ENCODE assay signal across 1 cellular context in the genomic region with DNA sequence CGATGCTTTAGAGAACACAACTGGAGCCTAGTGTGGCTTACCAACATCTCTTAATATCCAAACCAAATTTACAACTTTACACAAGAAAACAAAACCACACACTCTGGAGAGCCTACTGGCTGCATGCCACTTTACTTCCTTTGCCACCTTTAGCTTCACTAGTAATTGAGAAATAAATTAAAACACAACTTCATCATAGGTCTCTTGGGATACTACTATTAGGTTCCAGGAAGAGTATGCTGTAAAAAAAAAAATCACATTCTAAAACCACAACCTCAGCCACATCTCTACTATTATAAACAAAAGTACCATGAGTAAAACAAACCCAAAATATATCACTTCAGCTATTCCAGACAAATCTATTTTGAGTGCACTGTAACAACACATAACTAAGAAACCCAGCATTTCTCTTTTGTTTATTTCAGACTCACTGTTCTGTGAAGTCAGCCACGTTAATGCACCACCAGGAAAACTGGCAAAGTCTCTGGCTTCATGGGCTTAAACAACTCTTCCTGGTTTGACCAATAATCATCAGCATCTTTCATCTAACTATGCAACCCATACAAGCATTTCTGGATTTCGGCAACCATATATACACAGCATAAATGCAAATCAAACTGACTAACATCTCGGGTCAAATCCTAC.
TF ChIP-seq lines count a peak whose summit lies in the region.

No MANE protein-coding gene starts in this region.

TF ChIP-seq in WTC11, 78 proteins besides CTCF, POLR2A, EP300 and RAD21 (continued from another document):
- TF ChIP-seq, protein P1, sequence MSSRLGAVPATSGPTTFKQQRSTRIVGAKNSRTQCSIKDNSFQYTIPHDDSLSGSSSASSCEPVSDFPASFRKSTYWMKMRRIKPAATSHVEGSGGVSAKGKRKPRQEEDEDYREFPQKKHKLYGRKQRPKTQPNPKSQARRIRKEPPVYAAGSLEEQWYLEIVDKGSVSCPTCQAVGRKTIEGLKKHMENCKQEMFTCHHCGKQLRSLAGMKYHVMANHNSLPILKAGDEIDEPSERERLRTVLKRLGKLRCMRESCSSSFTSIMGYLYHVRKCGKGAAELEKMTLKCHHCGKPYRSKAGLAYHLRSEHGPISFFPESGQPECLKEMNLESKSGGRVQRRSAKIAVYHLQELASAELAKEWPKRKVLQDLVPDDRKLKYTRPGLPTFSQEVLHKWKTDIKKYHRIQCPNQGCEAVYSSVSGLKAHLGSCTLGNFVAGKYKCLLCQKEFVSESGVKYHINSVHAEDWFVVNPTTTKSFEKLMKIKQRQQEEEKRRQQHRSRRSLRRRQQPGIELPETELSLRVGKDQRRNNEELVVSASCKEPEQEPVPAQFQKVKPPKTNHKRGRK (CRISPR knock-in tag; IDR thresholded peaks at IDR 0.05; ENCODE audit: borderline replicate concordance), result no peak
- TF ChIP-seq, protein P2, sequence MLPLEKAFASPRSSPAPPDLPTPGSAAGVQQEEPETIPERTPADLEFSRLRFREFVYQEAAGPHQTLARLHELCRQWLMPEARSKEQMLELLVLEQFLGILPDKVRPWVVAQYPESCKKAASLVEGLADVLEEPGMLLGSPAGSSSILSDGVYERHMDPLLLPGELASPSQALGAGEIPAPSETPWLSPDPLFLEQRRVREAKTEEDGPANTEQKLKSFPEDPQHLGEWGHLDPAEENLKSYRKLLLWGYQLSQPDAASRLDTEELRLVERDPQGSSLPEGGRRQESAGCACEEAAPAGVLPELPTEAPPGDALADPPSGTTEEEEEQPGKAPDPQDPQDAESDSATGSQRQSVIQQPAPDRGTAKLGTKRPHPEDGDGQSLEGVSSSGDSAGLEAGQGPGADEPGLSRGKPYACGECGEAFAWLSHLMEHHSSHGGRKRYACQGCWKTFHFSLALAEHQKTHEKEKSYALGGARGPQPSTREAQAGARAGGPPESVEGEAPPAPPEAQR (CRISPR knock-in tag; IDR thresholded peaks at IDR 0.05), result no peak
